ENCODE assay signal across 1 cellular context in genomic region chr17:40342575-40343058, GRCh38.
TF ChIP-seq lines count a peak whose summit lies in the region.

No MANE protein-coding gene starts in this region.

TF ChIP-seq in K562, 482 proteins besides CTCF, POLR2A, EP300 and RAD21 (continued from another document):
- TF ChIP-seq, protein P1, sequence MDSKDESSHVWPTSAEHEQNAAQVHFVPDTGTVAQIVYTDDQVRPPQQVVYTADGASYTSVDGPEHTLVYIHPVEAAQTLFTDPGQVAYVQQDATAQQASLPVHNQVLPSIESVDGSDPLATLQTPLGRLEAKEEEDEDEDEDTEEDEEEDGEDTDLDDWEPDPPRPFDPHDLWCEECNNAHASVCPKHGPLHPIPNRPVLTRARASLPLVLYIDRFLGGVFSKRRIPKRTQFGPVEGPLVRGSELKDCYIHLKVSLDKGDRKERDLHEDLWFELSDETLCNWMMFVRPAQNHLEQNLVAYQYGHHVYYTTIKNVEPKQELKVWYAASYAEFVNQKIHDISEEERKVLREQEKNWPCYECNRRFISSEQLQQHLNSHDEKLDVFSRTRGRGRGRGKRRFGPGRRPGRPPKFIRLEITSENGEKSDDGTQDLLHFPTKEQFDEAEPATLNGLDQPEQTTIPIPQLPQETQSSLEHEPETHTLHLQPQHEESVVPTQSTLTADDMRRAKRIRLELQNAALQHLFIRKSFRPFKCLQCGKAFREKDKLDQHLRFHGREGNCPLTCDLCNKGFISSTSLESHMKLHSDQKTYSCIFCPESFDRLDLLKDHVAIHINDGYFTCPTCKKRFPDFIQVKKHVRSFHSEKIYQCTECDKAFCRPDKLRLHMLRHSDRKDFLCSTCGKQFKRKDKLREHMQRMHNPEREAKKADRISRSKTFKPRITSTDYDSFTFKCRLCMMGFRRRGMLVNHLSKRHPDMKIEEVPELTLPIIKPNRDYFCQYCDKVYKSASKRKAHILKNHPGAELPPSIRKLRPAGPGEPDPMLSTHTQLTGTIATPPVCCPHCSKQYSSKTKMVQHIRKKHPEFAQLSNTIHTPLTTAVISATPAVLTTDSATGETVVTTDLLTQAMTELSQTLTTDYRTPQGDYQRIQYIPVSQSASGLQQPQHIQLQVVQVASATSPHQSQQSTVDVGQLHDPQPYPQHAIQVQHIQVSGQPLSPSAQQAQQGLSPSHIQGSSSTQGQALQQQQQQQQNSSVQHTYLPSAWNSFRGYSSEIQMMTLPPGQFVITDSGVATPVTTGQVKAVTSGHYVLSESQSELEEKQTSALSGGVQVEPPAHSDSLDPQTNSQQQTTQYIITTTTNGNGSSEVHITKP (IDR thresholded peaks at IDR 0.05; ENCODE audit: partially characterized antibody), result peak; percentile 96
- TF ChIP-seq EGR1 (conservative IDR thresholded peaks at IDR 0.05), result peak; percentile 25; the same call in 1 of the 2 replicates
- TF ChIP-seq LARP7 (IDR thresholded peaks at IDR 0.05), result no peak
- peak; percentile 32 for TF ChIP-seq KDM5B (IDR thresholded peaks at IDR 0.05; ENCODE audit: insufficient replicate concordance, low read depth, low read length)
- TF ChIP-seq, protein P2, sequence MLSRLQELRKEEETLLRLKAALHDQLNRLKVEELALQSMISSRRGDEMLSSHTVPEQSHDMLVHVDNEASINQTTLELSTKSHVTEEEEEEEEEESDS (CRISPR knock-in tag; IDR thresholded peaks at IDR 0.05), result no peak
- no peak for TF ChIP-seq GABPB2 (CRISPR knock-in tag; conservative IDR thresholded peaks at IDR 0.05)
- TF ChIP-seq NR3C1 (CRISPR knock-in tag; IDR thresholded peaks at IDR 0.05), result no peak
- peak; percentile 56; the same call in 1 of the 2 replicates for TF ChIP-seq PKNOX1 (IDR thresholded peaks at IDR 0.05)
- 0 out of 4 replicates have a peak, but pooled peaks of 1 of the 2 experiments have one; percentile 38 for TF ChIP-seq SIN3A (IDR thresholded peaks at IDR 0.05; ENCODE audit: borderline replicate concordance in 2 of 2, control insufficient read depth in 1 of 2, low read depth in 2 of 2, low read length in 2 of 2)
- TF ChIP-seq, protein P3, sequence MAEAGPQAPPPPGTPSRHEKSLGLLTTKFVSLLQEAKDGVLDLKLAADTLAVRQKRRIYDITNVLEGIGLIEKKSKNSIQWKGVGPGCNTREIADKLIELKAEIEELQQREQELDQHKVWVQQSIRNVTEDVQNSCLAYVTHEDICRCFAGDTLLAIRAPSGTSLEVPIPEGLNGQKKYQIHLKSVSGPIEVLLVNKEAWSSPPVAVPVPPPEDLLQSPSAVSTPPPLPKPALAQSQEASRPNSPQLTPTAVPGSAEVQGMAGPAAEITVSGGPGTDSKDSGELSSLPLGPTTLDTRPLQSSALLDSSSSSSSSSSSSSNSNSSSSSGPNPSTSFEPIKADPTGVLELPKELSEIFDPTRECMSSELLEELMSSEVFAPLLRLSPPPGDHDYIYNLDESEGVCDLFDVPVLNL (CRISPR knock-in tag; IDR thresholded peaks at IDR 0.05; ENCODE audit: low read depth), result no peak
- no peak for TF ChIP-seq SAFB (IDR thresholded peaks at IDR 0.05; ENCODE audit: borderline replicate concordance, low read depth, low read length)
- no peak for TF ChIP-seq OTX1 (CRISPR knock-in tag; IDR thresholded peaks at IDR 0.05)
- 0 out of 2 replicates have a peak, but pooled peaks have one; percentile 22 for TF ChIP-seq TFAP4 (CRISPR knock-in tag; IDR thresholded peaks at IDR 0.05; ENCODE audit: borderline replicate concordance)
- no peak for TF ChIP-seq SMAD3 (CRISPR knock-in tag; conservative IDR thresholded peaks at IDR 0.05)
- peak; percentile 45 for TF ChIP-seq ATF7 (IDR thresholded peaks at IDR 0.05)
